Comparison of ENCODE assay signal across 10 cellular contexts in the genomic region with DNA sequence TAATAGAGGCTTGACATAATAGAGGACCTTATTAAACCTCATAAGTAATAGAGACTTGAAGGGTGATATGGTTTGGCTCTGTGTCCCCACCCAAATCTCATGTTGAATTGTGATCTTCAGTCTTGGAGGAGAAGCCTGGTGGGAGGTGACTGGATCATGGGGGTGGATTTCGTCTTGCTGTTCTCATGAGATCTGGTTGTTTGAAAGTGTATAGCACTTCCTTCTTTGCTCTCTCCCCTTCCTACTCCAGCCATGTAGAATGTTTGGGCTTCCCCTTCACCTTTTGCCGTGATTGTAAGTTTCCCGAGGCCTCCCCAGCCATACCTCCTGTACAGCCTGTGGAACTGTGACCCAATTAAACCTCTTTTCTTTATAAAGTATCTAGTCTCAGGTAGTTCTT.
A peak's percentile ranks its signal among the peaks of the same experiment; 100 is the strongest.
DNase-seq lines count a peak whose midpoint lies in the region; ATAC-seq and TF ChIP-seq lines count a peak whose summit lies in the region.
"Had no signal": no experiment of that assay in that cellular context is flagged by ENCODE, and none has a peak within 500 bp of the region (broad histone marks: within the 10 kb centered on the region; RNA-seq: fewer than 3 reads in every experiment).

No MANE protein-coding gene starts in this region.

- H3K4me3 ChIP-seq in WERI-Rb-1 (ENCODE audit: low read depth, low read length): no peak overlapping the region

- ATAC-seq in GM18511 (IDR thresholded peaks at IDR 0.05; ENCODE audit: unreplicated experiment) (peak; percentile 23), GM21423 (IDR thresholded peaks at IDR 0.05; ENCODE audit: unreplicated experiment) (peak; percentile 15), HG03442 (IDR thresholded peaks at IDR 0.05; ENCODE audit: unreplicated experiment) (peak; percentile 28), HG02571 (IDR thresholded peaks at IDR 0.05; ENCODE audit: unreplicated experiment) (no peak)
- ATAC-seq: HepG2 had no signal

- H3K27me3 ChIP-seq in WERI-Rb-1 (ENCODE audit: insufficient read depth, low read depth, severe bottlenecking): no peaks in the 10 kb centered on the region

- DNase-seq in epithelial cell of prostate (ENCODE audit: low read depth, low spot score) (no peak), WERI-Rb-1 (no peak), NCI-H2227 treated with DMSO at 0.1 percent for 48 hours (lab: John Stamatoyannopoulos, UW) (no peak), NCI-H1105 treated with DMSO at 0.1 percent for 48 hours (lab: John Stamatoyannopoulos, UW) (no peak)
- DNase-seq: NCI-H510A had no signal

- H3K27ac ChIP-seq in epithelial cell of prostate: peak overlapping the region; percentile 8
- H3K27ac ChIP-seq in WERI-Rb-1: no peak overlapping the region

- TF ChIP-seq CTCF in WERI-Rb-1 (IDR thresholded peaks at IDR 0.05; ENCODE audit: low read depth, low read length): no peak

- peaks cover 26% of the 10 kb centered on the region for H3K36me3 ChIP-seq in WERI-Rb-1

- no peaks in the 10 kb centered on the region for H3K9me3 ChIP-seq in WERI-Rb-1 (ENCODE audit: severe bottlenecking)
